8 cellular contexts compared by ENCODE assay signal in the genomic region with DNA sequence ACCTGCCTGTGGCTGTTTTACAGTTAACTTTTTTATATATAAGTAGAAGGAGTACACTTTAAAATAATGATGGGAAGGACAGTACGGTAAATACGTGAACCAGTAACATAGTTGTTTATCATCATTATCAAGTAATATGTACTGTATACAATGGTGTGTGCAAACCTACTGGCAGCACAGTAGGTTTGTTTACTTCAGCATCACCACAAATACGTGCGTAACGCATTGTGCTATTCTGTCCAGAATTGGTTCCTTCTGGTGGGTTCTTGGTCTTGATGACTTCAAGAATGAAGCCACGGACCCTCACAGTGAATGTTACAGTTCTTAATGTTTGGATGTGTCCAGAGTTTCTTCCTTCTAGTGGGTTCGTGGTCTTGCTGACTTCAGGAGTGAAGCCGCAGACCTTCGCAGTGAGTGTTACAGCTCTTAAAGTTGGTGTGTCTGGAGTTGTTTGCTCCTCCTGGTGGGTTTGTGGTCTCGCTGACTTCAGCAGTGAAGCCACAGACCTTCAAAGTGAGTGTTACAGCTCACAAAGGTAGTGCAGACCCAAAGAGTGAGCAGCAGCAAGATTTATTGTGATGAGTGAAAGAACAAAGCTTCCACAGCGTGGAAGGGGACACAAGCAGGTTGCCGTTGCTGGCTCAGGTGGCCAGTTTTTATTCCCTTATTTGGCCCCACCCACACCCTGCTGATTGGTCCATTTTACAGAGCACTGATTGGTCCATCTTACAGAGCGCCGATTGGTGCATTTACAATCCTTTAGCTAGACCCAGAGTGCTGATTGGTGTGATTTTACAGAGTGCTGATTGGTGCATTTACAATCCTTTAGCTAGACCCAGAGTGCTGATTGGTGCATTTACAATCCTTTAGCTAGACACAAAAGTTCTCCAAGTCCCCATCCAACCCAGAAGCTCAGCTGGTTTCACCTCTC. TPM values are rescaled to one million over a fixed set of nuclear protein-coding genes. Genes with fewer than 3 reads are reported as not detected.
DNase-seq lines count a peak whose midpoint lies in the region; ATAC-seq and TF ChIP-seq lines count a peak whose summit lies in the region.
"Not testable (repeated sequence)": the region's sequence is repeated elsewhere in the genome, so short reads cannot be mapped to it uniquely, and the experiment has no call there.

No MANE protein-coding gene starts in this region.

- ATAC-seq in activated CD8-positive, alpha-beta T cell treated with anti-CD3 and anti-CD28 coated beads, Interleukin-2, amount 10 ng/mL, durations not matched to agents 7 days and 5 days, result peak; percentile 83
- peak; percentile 32 for ATAC-seq in activated T-helper 17 cell treated with anti-CD3 and anti-CD28 coated beads, Interleukin-2, amount 50 U/mL, for 72 hours (replicated peaks)
- ATAC-seq in activated naive CD8-positive, alpha-beta T cell treated with anti-CD3 and anti-CD28 coated beads, Interleukin-2, amount 10 ng/mL, durations not matched to agents 7 days and 5 days (ENCODE audit: low read depth), result peak; percentile 80
- peak; percentile 19 for ATAC-seq in mucosa of descending colon
- ATAC-seq in stimulated activated naive CD8-positive, alpha-beta T cell treated with anti-CD3 and anti-CD28 coated beads, Interleukin-15, Interleukin-2, amounts not matched to agents 100 U/mL and 50 U/mL, for 24 hours, result peak; percentile 61

- peaks cover 0 to 30% (median 20%) of the 10 kb centered on the region in 8 donors for H3K9me3 Mint-ChIP-seq in CD4-positive, alpha-beta memory T cell
- H3K9me3 Mint-ChIP-seq in T-helper 2 cell treated with Interferon-gamma antibody and Interleukin-4, amounts not matched to agents 5 μg/mL and 100 μg/mL, for 36 hours, result peaks cover 22% of the 10 kb centered on the region
- not testable (repeated sequence) for H3K9me3 Mint-ChIP-seq in activated CD8-positive, alpha-beta T cell treated with anti-CD3 and anti-CD28 coated beads, Interleukin-2, amount 10 ng/mL, durations not matched to agents 7 days and 5 days (ENCODE audit: insufficient read depth); activated T-helper 17 cell treated with anti-CD3 and anti-CD28 coated beads, Interleukin-2, amount 50 U/mL, for 72 hours; activated naive CD8-positive, alpha-beta T cell treated with anti-CD3 and anti-CD28 coated beads, Interleukin-2, amount 10 ng/mL, durations not matched to agents 7 days and 5 days

- H3K27me3 ChIP-seq in CD4-positive, alpha-beta memory T cell (ENCODE audit: insufficient read depth, low read length), result not testable (repeated sequence)

- H3K27me3 Mint-ChIP-seq in CD4-positive, alpha-beta memory T cell; T-helper 2 cell treated with Interferon-gamma antibody and Interleukin-4, amounts not matched to agents 5 μg/mL and 100 μg/mL, for 36 hours (ENCODE audit: low read depth); activated CD8-positive, alpha-beta T cell treated with anti-CD3 and anti-CD28 coated beads, Interleukin-2, amount 10 ng/mL, durations not matched to agents 7 days and 5 days (ENCODE audit: low read depth); activated T-helper 17 cell treated with anti-CD3 and anti-CD28 coated beads, Interleukin-2, amount 50 U/mL, for 72 hours; activated naive CD8-positive, alpha-beta T cell treated with anti-CD3 and anti-CD28 coated beads, Interleukin-2, amount 10 ng/mL, durations not matched to agents 7 days and 5 days: not testable (repeated sequence)

- not testable (repeated sequence) for H3K9me3 ChIP-seq in CD4-positive, alpha-beta memory T cell (ENCODE audit: control insufficient read depth in 1 of 2, low read length in 2 of 2); mucosa of descending colon

- not testable (repeated sequence) for H3K36me3 Mint-ChIP-seq in CD4-positive, alpha-beta memory T cell; T-helper 2 cell treated with Interferon-gamma antibody and Interleukin-4, amounts not matched to agents 5 μg/mL and 100 μg/mL, for 36 hours (ENCODE audit: low read depth); activated T-helper 17 cell treated with anti-CD3 and anti-CD28 coated beads, Interleukin-2, amount 50 U/mL, for 72 hours (ENCODE audit: low read depth); activated naive CD8-positive, alpha-beta T cell treated with anti-CD3 and anti-CD28 coated beads, Interleukin-2, amount 10 ng/mL, durations not matched to agents 7 days and 5 days
- peaks cover 14% of the 10 kb centered on the region for H3K36me3 Mint-ChIP-seq in activated CD8-positive, alpha-beta T cell treated with anti-CD3 and anti-CD28 coated beads, Interleukin-2, amount 10 ng/mL, durations not matched to agents 7 days and 5 days (ENCODE audit: low read depth)

- not testable (repeated sequence) for H3K27ac ChIP-seq in CD4-positive, alpha-beta memory T cell (ENCODE audit: low read depth, low read length)

- CTCF ChIA-PET in CD4-positive, alpha-beta memory T cell (lab: Charles Lee; ENCODE audit: partially characterized antibody), result not testable (repeated sequence)
- CTCF ChIA-PET in activated CD8-positive, alpha-beta T cell treated with anti-CD3 and anti-CD28 coated beads, Interleukin-2, amount 10 ng/mL, durations not matched to agents 7 days and 5 days (lab: Charles Lee), result interaction anchor here (1.0 to 1.8 kb wide), 4 partner anchors 8 to 48 kb away, joined by 3 to 5 read pairs (median 4); no protein-coding TSS in a partner anchor

- H3K4me3 ChIP-seq in CD4-positive, alpha-beta memory T cell (ENCODE audit: low read length in 2 of 2); mucosa of descending colon: not testable (repeated sequence)

- peak; percentile 26 to 49 (median 32) for DNase-seq in CD4-positive, alpha-beta memory T cell
- DNase-seq in T-helper 2 cell treated with Interferon-gamma antibody and Interleukin-4, amounts not matched to agents 5 μg/mL and 100 μg/mL, for 36 hours (ENCODE audit: low spot score), result peak; percentile 10
- peak; percentile 75 for DNase-seq in activated CD8-positive, alpha-beta T cell treated with anti-CD3 and anti-CD28 coated beads, Interleukin-2, amount 10 ng/mL, durations not matched to agents 7 days and 5 days
- DNase-seq in activated naive CD8-positive, alpha-beta T cell treated with anti-CD3 and anti-CD28 coated beads, Interleukin-2, amount 10 ng/mL, durations not matched to agents 7 days and 5 days, result peak; percentile 49
- peak in 1 of 3 donors; percentile 1 for DNase-seq in mucosa of descending colon
- peak; percentile 19 for DNase-seq in stimulated activated CD8-positive, alpha-beta memory T cell treated with anti-CD3 and anti-CD28 coated beads, Interleukin-12 subunit alpha, Interleukin-12 subunit beta, amount 100 ng/mL, for 4 hours (ENCODE audit: low read depth)
- peak; percentile 30 for DNase-seq in stimulated activated naive CD8-positive, alpha-beta T cell treated with anti-CD3 and anti-CD28 coated beads, Interleukin-15, Interleukin-2, amounts not matched to agents 100 U/mL and 50 U/mL, for 24 hours

- POLR2A ChIA-PET in CD4-positive, alpha-beta memory T cell (lab: Charles Lee; ENCODE audit: partially characterized antibody), result interaction anchor here (1.0 kb wide), 1 partner anchor 30 kb away, joined by 3 read pairs; no protein-coding TSS in a partner anchor
- POLR2A ChIA-PET in activated CD8-positive, alpha-beta T cell treated with anti-CD3 and anti-CD28 coated beads, Interleukin-2, amount 10 ng/mL, durations not matched to agents 7 days and 5 days (lab: Charles Lee), result interaction anchor here (0.6 to 1.5 kb wide), 2 partner anchors 163 to 178 kb away, joined by 3 to 4 read pairs; partner anchors contain the start of gene ATP7A
- POLR2A ChIA-PET in activated naive CD8-positive, alpha-beta T cell treated with anti-CD3 and anti-CD28 coated beads, Interleukin-2, amount 10 ng/mL, durations not matched to agents 7 days and 5 days (lab: Charles Lee), result interaction anchor here (0.8 to 1.7 kb wide), 3 partner anchors 31 to 178 kb away, joined by 3 to 5 read pairs (median 5); partner anchors contain the start of genes COX7B, MAGT1 and PGK1

- H3K4me3 Mint-ChIP-seq in CD4-positive, alpha-beta memory T cell; activated T-helper 17 cell treated with anti-CD3 and anti-CD28 coated beads, Interleukin-2, amount 50 U/mL, for 72 hours: not testable (repeated sequence)
- H3K4me3 Mint-ChIP-seq in T-helper 2 cell treated with Interferon-gamma antibody and Interleukin-4, amounts not matched to agents 5 μg/mL and 100 μg/mL, for 36 hours, result peak overlapping the region; percentile 37
- H3K4me3 Mint-ChIP-seq in activated CD8-positive, alpha-beta T cell treated with anti-CD3 and anti-CD28 coated beads, Interleukin-2, amount 10 ng/mL, durations not matched to agents 7 days and 5 days, result peak overlapping the region; percentile 44
- peak overlapping the region; percentile 77 for H3K4me3 Mint-ChIP-seq in activated naive CD8-positive, alpha-beta T cell treated with anti-CD3 and anti-CD28 coated beads, Interleukin-2, amount 10 ng/mL, durations not matched to agents 7 days and 5 days

- not testable (repeated sequence) for H3K36me3 ChIP-seq in CD4-positive, alpha-beta memory T cell (ENCODE audit: insufficient read depth, low read length); mucosa of descending colon (ENCODE audit: low read depth)

- not testable (repeated sequence) for TF ChIP-seq CTCF in mucosa of descending colon (IDR thresholded peaks at IDR 0.05)

- H3K4me1 ChIP-seq in CD4-positive, alpha-beta memory T cell (ENCODE audit: insufficient read depth, low read length); mucosa of descending colon (ENCODE audit: low read depth): not testable (repeated sequence)

- H3K27ac Mint-ChIP-seq in CD4-positive, alpha-beta memory T cell, result peak overlapping the region in 4 of 7 donors; percentile 18 to 66 (median 38)
- peak overlapping the region; percentile 81 for H3K27ac Mint-ChIP-seq in T-helper 2 cell treated with Interferon-gamma antibody and Interleukin-4, amounts not matched to agents 5 μg/mL and 100 μg/mL, for 36 hours
- H3K27ac Mint-ChIP-seq in activated CD8-positive, alpha-beta T cell treated with anti-CD3 and anti-CD28 coated beads, Interleukin-2, amount 10 ng/mL, durations not matched to agents 7 days and 5 days, result peak overlapping the region; percentile 86
- H3K27ac Mint-ChIP-seq in activated T-helper 17 cell treated with anti-CD3 and anti-CD28 coated beads, Interleukin-2, amount 50 U/mL, for 72 hours, result not testable (repeated sequence)
- H3K27ac Mint-ChIP-seq in activated naive CD8-positive, alpha-beta T cell treated with anti-CD3 and anti-CD28 coated beads, Interleukin-2, amount 10 ng/mL, durations not matched to agents 7 days and 5 days, result peak overlapping the region; percentile 90

- not testable (repeated sequence) for H3K4me1 Mint-ChIP-seq in CD4-positive, alpha-beta memory T cell; T-helper 2 cell treated with Interferon-gamma antibody and Interleukin-4, amounts not matched to agents 5 μg/mL and 100 μg/mL, for 36 hours (ENCODE audit: low read depth); activated T-helper 17 cell treated with anti-CD3 and anti-CD28 coated beads, Interleukin-2, amount 50 U/mL, for 72 hours
- H3K4me1 Mint-ChIP-seq in activated CD8-positive, alpha-beta T cell treated with anti-CD3 and anti-CD28 coated beads, Interleukin-2, amount 10 ng/mL, durations not matched to agents 7 days and 5 days (ENCODE audit: low read depth), result peaks cover 16% of the 10 kb centered on the region
- H3K4me1 Mint-ChIP-seq in activated naive CD8-positive, alpha-beta T cell treated with anti-CD3 and anti-CD28 coated beads, Interleukin-2, amount 10 ng/mL, durations not matched to agents 7 days and 5 days, result peaks cover 14% of the 10 kb centered on the region

- intact Hi-C loops in CD4-positive, alpha-beta memory T cell (cut with micrococcal nuclease); mucosa of descending colon (cut with DNase I, micrococcal nuclease): not testable (repeated sequence)

RNA-seq across cellular contexts. Expression of gene PGK1, which starts 30.6 kb away (rescaled TPM):
- total RNA-seq in CD4-positive, alpha-beta memory T cell, result 100 to 1,000 TPM; 205 to 209 TPM
- 100 to 1,000 TPM; 461 to 867 TPM for polyA plus RNA-seq in CD4-positive, alpha-beta memory T cell
- total RNA-seq in activated CD8-positive, alpha-beta T cell treated with anti-CD3 and anti-CD28 coated beads, Interleukin-2, amount 10 ng/mL, durations not matched to agents 7 days and 5 days, result 1,000 to 10,000 TPM; 1,137 to 1,152 TPM
- 1,000 to 10,000 TPM; 1,373 to 1,720 TPM for total RNA-seq in activated T-helper 17 cell treated with anti-CD3 and anti-CD28 coated beads, Interleukin-2, amount 50 U/mL, for 72 hours
- total RNA-seq in activated naive CD8-positive, alpha-beta T cell treated with anti-CD3 and anti-CD28 coated beads, Interleukin-2, amount 10 ng/mL, durations not matched to agents 7 days and 5 days, result 1,000 to 10,000 TPM; 1,159 to 1,213 TPM
- total RNA-seq in mucosa of descending colon, result 100 to 1,000 TPM; 236 to 369 (median 310) TPM

Comparison
In these comparisons a context has a peak if more than half of its experiments do, and no peak if none do; other contexts are left out.
1. ATAC-seq: peak in every context shown above with its lines; median percentile 83 in activated CD8-positive, alpha-beta T cell treated with anti-CD3 and anti-CD28 coated beads, Interleukin-2, amount 10 ng/mL, durations not matched to agents 7 days and 5 days; 80 in activated naive CD8-positive, alpha-beta T cell treated with anti-CD3 and anti-CD28 coated beads, Interleukin-2, amount 10 ng/mL, durations not matched to agents 7 days and 5 days; 61 in stimulated activated naive CD8-positive, alpha-beta T cell treated with anti-CD3 and anti-CD28 coated beads, Interleukin-15, Interleukin-2, amounts not matched to agents 100 U/mL and 50 U/mL, for 24 hours; 32 in activated T-helper 17 cell treated with anti-CD3 and anti-CD28 coated beads, Interleukin-2, amount 50 U/mL, for 72 hours; 19 in mucosa of descending colon.